In the genomic region with DNA sequence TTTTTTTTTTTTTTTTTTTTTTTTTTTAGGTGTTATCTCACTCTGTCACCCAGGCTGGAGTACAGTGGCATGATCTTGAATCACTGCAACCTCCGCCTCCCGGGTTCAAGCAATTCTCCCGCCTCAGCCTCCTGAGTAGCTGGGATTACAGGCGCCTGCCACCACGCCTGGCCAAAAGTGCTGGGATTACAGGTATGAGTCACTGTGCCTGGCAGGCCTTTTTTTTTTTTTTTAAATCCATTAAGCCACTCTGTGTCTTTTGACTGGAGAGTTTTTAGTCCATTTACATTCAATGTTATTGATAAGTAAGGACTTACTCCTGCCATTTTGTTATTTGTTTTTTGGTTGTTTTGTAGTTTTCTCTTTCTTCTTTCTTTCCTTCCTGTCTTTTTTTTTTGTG, we compare ENCODE assay signal across 2 cellular contexts.
TF ChIP-seq lines count a peak whose summit lies in the region.

No MANE protein-coding gene starts in this region.

TF ChIP-seq in HCT116, 20 proteins besides CTCF, POLR2A, EP300 and RAD21:
- TF ChIP-seq FOSL1 (IDR thresholded peaks at IDR 0.05; ENCODE audit: low read depth) (peak; percentile 37; the same call in 1 of the 2 replicates), JUND (IDR thresholded peaks at IDR 0.05) (peak; percentile 24; the same call in 1 of the 2 replicates)

TF ChIP-seq in endothelial cell of umbilical vein, 7 proteins besides CTCF, POLR2A, EP300 and RAD21:
- TF ChIP-seq FOS (IDR thresholded peaks at IDR 0.05; ENCODE audit: borderline replicate concordance, insufficient read depth, low read length): peak; percentile 17
